Comparison of ENCODE assay signal across 28 cellular contexts in genomic region chr15:69011641-69012040, GRCh38. TPM values are rescaled to one million over a fixed set of nuclear protein-coding genes. Genes with fewer than 3 reads are reported as not detected.
"Had no signal": no experiment of that assay in that cellular context is flagged by ENCODE, and none has a peak within 500 bp of the region (broad histone marks: within the 10 kb centered on the region; RNA-seq: fewer than 3 reads in every experiment).

No MANE protein-coding gene starts in this region.

- H3K4me1 Mint-ChIP-seq: activated CD4-positive, alpha-beta memory T cell treated with anti-CD3 and anti-CD28 coated beads, Interleukin-2, amount 10 ng/mL, durations not matched to agents 7 days and 5 days; activated CD4-positive, alpha-beta T cell treated with anti-CD3 and anti-CD28 coated beads, Interleukin-2, amount 10 ng/mL, durations not matched to agents 7 days and 5 days; activated naive CD4-positive, alpha-beta T cell treated with anti-CD3 and anti-CD28 coated beads, Interleukin-2, amount 10 ng/mL, durations not matched to agents 7 days and 5 days; activated naive CD8-positive, alpha-beta T cell treated with anti-CD3 and anti-CD28 coated beads, Interleukin-2, amount 10 ng/mL, durations not matched to agents 7 days and 5 days; brain; central memory CD8-positive, alpha-beta T cell had no signal

- H3K4me1 ChIP-seq: ascending aorta, breast epithelium, gastrocnemius medialis, heart right ventricle had no signal

- H3K27ac ChIP-seq: ascending aorta, breast epithelium, cardiac muscle cell, coronary artery, dorsolateral prefrontal cortex, foreskin keratinocyte, gastrocnemius medialis, heart right ventricle had no signal

- H3K36me3 Mint-ChIP-seq: activated naive CD4-positive, alpha-beta T cell treated with anti-CD3 and anti-CD28 coated beads, Interleukin-2, amount 10 ng/mL, durations not matched to agents 7 days and 5 days had no signal

- H3K27me3 ChIP-seq: ascending aorta, breast epithelium, cardiac muscle cell, foreskin keratinocyte, heart right ventricle had no signal

- DNase-seq: activated CD4-positive, alpha-beta memory T cell treated with anti-CD3 and anti-CD28 coated beads, Interleukin-2, amount 10 ng/mL, durations not matched to agents 7 days and 5 days; activated CD4-positive, alpha-beta T cell treated with anti-CD3 and anti-CD28 coated beads for 1 hour; activated CD4-positive, alpha-beta T cell treated with anti-CD3 and anti-CD28 coated beads for 4 hours; activated CD4-positive, alpha-beta T cell treated with anti-CD3 and anti-CD28 coated beads, Interleukin-2, amount 10 ng/mL, durations not matched to agents 7 days and 5 days; activated CD4-positive, alpha-beta T cell treated with anti-CD3 and anti-CD28 coated beads, Interleukin-2, amount 50 U/mL, for 4 hours; activated gamma-delta T cell; activated naive CD4-positive, alpha-beta T cell; activated naive CD4-positive, alpha-beta T cell treated with anti-CD3 and anti-CD28 coated beads, Interleukin-2, amount 10 ng/mL, durations not matched to agents 7 days and 5 days; activated naive CD8-positive, alpha-beta T cell treated with anti-CD3 and anti-CD28 coated beads, Interleukin-2, amount 10 ng/mL, durations not matched to agents 7 days and 5 days; activated T-cell treated with anti-CD3 and anti-CD28 coated beads, Interleukin-2, amount 50 U/mL, for 1 hour; activated T-cell treated with anti-CD3 and anti-CD28 coated beads, Interleukin-2, amount 50 U/mL, for 72 hours; dorsolateral prefrontal cortex; effector memory CD4-positive, alpha-beta T cell; endodermal cell; foreskin keratinocyte; gastrocnemius medialis; glutamatergic neuron; heart right ventricle; T-helper 2 cell had no signal

- H3K36me3 ChIP-seq: ascending aorta, breast epithelium, cardiac muscle cell, gastrocnemius medialis, heart right ventricle had no signal

- H3K4me3 Mint-ChIP-seq: activated CD4-positive, alpha-beta memory T cell treated with anti-CD3 and anti-CD28 coated beads, Interleukin-2, amount 10 ng/mL, durations not matched to agents 7 days and 5 days; activated CD4-positive, alpha-beta T cell treated with anti-CD3 and anti-CD28 coated beads, Interleukin-2, amount 10 ng/mL, durations not matched to agents 7 days and 5 days; activated naive CD4-positive, alpha-beta T cell treated with anti-CD3 and anti-CD28 coated beads, Interleukin-2, amount 10 ng/mL, durations not matched to agents 7 days and 5 days; activated naive CD8-positive, alpha-beta T cell treated with anti-CD3 and anti-CD28 coated beads, Interleukin-2, amount 10 ng/mL, durations not matched to agents 7 days and 5 days; activated T-cell treated with anti-CD3 and anti-CD28 coated beads, Interleukin-2, amount 50 U/mL, for 72 hours; brain; central memory CD8-positive, alpha-beta T cell; dendritic cell treated with granulocyte-macrophage colony-stimulating factor and Interleukin-4, amounts not matched to agents 40 ng/mL and 50 ng/mL, for 4 days; endodermal cell had no signal

- H3K4me3 ChIP-seq: ascending aorta, breast epithelium, cardiac muscle cell, coronary artery, dorsolateral prefrontal cortex, gastrocnemius medialis, heart right ventricle had no signal

- H3K27ac Mint-ChIP-seq: activated CD4-positive, alpha-beta memory T cell treated with anti-CD3 and anti-CD28 coated beads, Interleukin-2, amount 10 ng/mL, durations not matched to agents 7 days and 5 days; activated CD4-positive, alpha-beta T cell treated with anti-CD3 and anti-CD28 coated beads, Interleukin-2, amount 10 ng/mL, durations not matched to agents 7 days and 5 days; activated naive CD4-positive, alpha-beta T cell treated with anti-CD3 and anti-CD28 coated beads, Interleukin-2, amount 10 ng/mL, durations not matched to agents 7 days and 5 days; activated naive CD4-positive, alpha-beta T cell treated with anti-CD3 and anti-CD28 coated beads, Interleukin-2, amount 50 U/mL, for 72 hours; activated naive CD8-positive, alpha-beta T cell treated with anti-CD3 and anti-CD28 coated beads, Interleukin-2, amount 10 ng/mL, durations not matched to agents 7 days and 5 days; activated T-cell treated with anti-CD3 and anti-CD28 coated beads, Interleukin-2, amount 50 U/mL, for 72 hours; brain; dendritic cell treated with granulocyte-macrophage colony-stimulating factor and Interleukin-4, amounts not matched to agents 40 ng/mL and 50 ng/mL, for 4 days; endodermal cell had no signal

- ATAC-seq: activated naive CD4-positive, alpha-beta T cell treated with anti-CD3 and anti-CD28 coated beads, Interleukin-2, amount 50 U/mL, for 72 hours; activated T-cell treated with anti-CD3 and anti-CD28 coated beads, Interleukin-2, amount 50 U/mL, for 72 hours; esophagus mucosa; foreskin keratinocyte; gastrocnemius medialis; heart right ventricle had no signal

RNA-seq across cellular contexts. Expression of gene NOX5, which starts 2.9 kb away (rescaled TPM):
- total RNA-seq: activated CD4-positive, alpha-beta memory T cell treated with anti-CD3 and anti-CD28 coated beads, Interleukin-2, amount 10 ng/mL, durations not matched to agents 7 days and 5 days; activated CD4-positive, alpha-beta T cell treated with anti-CD3 and anti-CD28 coated beads, Interleukin-2, amount 10 ng/mL, durations not matched to agents 7 days and 5 days; activated T-cell treated with anti-CD3 and anti-CD28 coated beads, Interleukin-2, amount 50 U/mL, for 72 hours; endodermal cell; gastrocnemius medialis had no signal
